21 cellular contexts compared by ENCODE assay signal in genomic region chr20:51803157-51803854, GRCh38. TPM values are rescaled to one million over a fixed set of nuclear protein-coding genes. Genes with fewer than 3 reads are reported as not detected.
A peak's percentile ranks its signal among the peaks of the same experiment; 100 is the strongest.
DNase-seq lines count a peak whose midpoint lies in the region; ATAC-seq, FAIRE-seq and TF ChIP-seq lines count a peak whose summit lies in the region.
"Had no signal": no experiment of that assay in that cellular context is flagged by ENCODE, and none has a peak within 500 bp of the region (broad histone marks: within the 10 kb centered on the region; RNA-seq: fewer than 3 reads in every experiment).

No MANE protein-coding gene starts in this region.

- no peak overlapping the region for H2AFZ ChIP-seq in astrocyte (ENCODE audit: low read depth, low read length)

- no peaks in the 10 kb centered on the region for H3K36me3 ChIP-seq in astrocyte (ENCODE audit: insufficient read depth, low read length)
- H3K36me3 ChIP-seq: lower lobe of right lung, SJCRH30 had no signal

- peaks cover 3% of the 10 kb centered on the region for H3K27me3 ChIP-seq in astrocyte (ENCODE audit: insufficient read depth, low read length)

- H3K27ac ChIP-seq in astrocyte (ENCODE audit: low read depth, low read length), result peak overlapping the region; percentile 32
- H3K27ac ChIP-seq: lower lobe of right lung, SJCRH30 had no signal

- H3K4me2 ChIP-seq in astrocyte (ENCODE audit: low read length), result peak overlapping the region; percentile 92

- ATAC-seq in natural killer cell (no peak), left cardiac atrium (no peak)
- no peak for ATAC-seq in natural killer cell treated with Interleukin-12 subunit alpha and Interleukin-12 subunit beta and Interleukin-15 and Interleukin-18, amount 100 ng/mL, for 72 hours
- ATAC-seq: activated CD4-positive, alpha-beta T cell treated with anti-CD3 and anti-CD28 coated beads for 36 hours; HCT116; lower lobe of right lung; sciatic nerve had no signal

- H3K4me3 ChIP-seq in astrocyte (ENCODE audit: insufficient read depth, low read depth, low read length), result no peak overlapping the region
- H3K4me3 ChIP-seq: body of pancreas, lower lobe of right lung, SJCRH30 had no signal

- H3K9ac ChIP-seq in astrocyte (ENCODE audit: low read length), result peak overlapping the region; percentile 67

- H3K27ac Mint-ChIP-seq in natural killer cell (no peak overlapping the region), astrocyte (ENCODE audit: unreplicated experiment) (no peak overlapping the region)
- no peak overlapping the region for H3K27ac Mint-ChIP-seq in natural killer cell treated with Interleukin-12 subunit alpha and Interleukin-12 subunit beta and Interleukin-15 and Interleukin-18, amount 100 ng/mL, for 72 hours
- H3K27ac Mint-ChIP-seq: activated CD4-positive, alpha-beta T cell treated with anti-CD3 and anti-CD28 coated beads for 36 hours; activated naive CD4-positive, alpha-beta T cell treated with anti-CD3 and anti-CD28 coated beads for 36 hours; CD4-positive, alpha-beta memory T cell had no signal

- no peaks in the 10 kb centered on the region for H3K9me3 ChIP-seq in astrocyte (ENCODE audit: insufficient read depth, low read depth, low read length)
- H3K9me3 ChIP-seq: body of pancreas, lower lobe of right lung, SJCRH30 had no signal

- no peaks in the 10 kb centered on the region for H3K79me2 ChIP-seq in astrocyte (ENCODE audit: insufficient read depth, low read length)

- H3K9me3 Mint-ChIP-seq in natural killer cell (no peaks in the 10 kb centered on the region), astrocyte (ENCODE audit: unreplicated experiment) (no peaks in the 10 kb centered on the region)
- H3K9me3 Mint-ChIP-seq in natural killer cell treated with Interleukin-12 subunit alpha and Interleukin-12 subunit beta and Interleukin-15 and Interleukin-18, amount 100 ng/mL, for 72 hours, result no peaks in the 10 kb centered on the region
- H3K9me3 Mint-ChIP-seq: activated naive CD4-positive, alpha-beta T cell treated with anti-CD3 and anti-CD28 coated beads for 36 hours; CD4-positive, alpha-beta memory T cell had no signal

- no peaks in the 10 kb centered on the region for H3K36me3 Mint-ChIP-seq in natural killer cell
- no peaks in the 10 kb centered on the region for H3K36me3 Mint-ChIP-seq in natural killer cell treated with Interleukin-12 subunit alpha and Interleukin-12 subunit beta and Interleukin-15 and Interleukin-18, amount 100 ng/mL, for 72 hours
- no peaks in the 10 kb centered on the region for H3K36me3 Mint-ChIP-seq in astrocyte (ENCODE audit: low read depth, unreplicated experiment)
- H3K36me3 Mint-ChIP-seq: CD4-positive, alpha-beta memory T cell had no signal

- TF ChIP-seq CTCF in natural killer cell (IDR thresholded peaks at IDR 0.05), result no peak
- TF ChIP-seq CTCF in astrocyte (IDR thresholded peaks at IDR 0.05; ENCODE audit: insufficient read depth, low read depth, low read length), result no peak

- H3K4me3 Mint-ChIP-seq in natural killer cell (peak overlapping the region; percentile 65), astrocyte (ENCODE audit: unreplicated experiment) (peak overlapping the region; percentile 93)
- no peak overlapping the region for H3K4me3 Mint-ChIP-seq in natural killer cell treated with Interleukin-12 subunit alpha and Interleukin-12 subunit beta and Interleukin-15 and Interleukin-18, amount 100 ng/mL, for 72 hours
- H3K4me3 Mint-ChIP-seq: activated CD4-positive, alpha-beta T cell treated with anti-CD3 and anti-CD28 coated beads for 36 hours; activated naive CD4-positive, alpha-beta T cell treated with anti-CD3 and anti-CD28 coated beads for 36 hours; CD4-positive, alpha-beta memory T cell had no signal

- no peak for FAIRE-seq in astrocyte (lab: Jason Lieb, UNC)

- DNase-seq in natural killer cell (no peak), astrocyte (ENCODE audit: low read depth) (peak; percentile 66), kidney tubule cell (ENCODE audit: low spot score) (peak; percentile 21), hepatic stellate cell (ENCODE audit: low spot score) (no peak), left cardiac atrium (no peak), NCI-H146 (lab: John Stamatoyannopoulos, UW) (no peak)
- DNase-seq in natural killer cell treated with Interleukin-12 subunit alpha and Interleukin-12 subunit beta and Interleukin-15 and Interleukin-18, amount 100 ng/mL, for 72 hours (ENCODE audit: low spot score), result no peak
- DNase-seq in effector CD4-positive, alpha-beta T cell, result no peak
- DNase-seq: activated CD4-positive, alpha-beta T cell treated with anti-CD3 and anti-CD28 coated beads for 36 hours; activated naive CD4-positive, alpha-beta T cell treated with anti-CD3 and anti-CD28 coated beads for 36 hours; CD4-positive, alpha-beta memory T cell; Kasumi-1; lower lobe of right lung; NCI-H1417; NCI-H2171 treated with DMSO at 0.1 percent for 48 hours; SJCRH30; stimulated activated CD4-positive, alpha-beta T cell treated with anti-CD3 and anti-CD28 coated beads, Interleukin-2, amount 100 ng/mL, for 48 hours; T-helper 9 cell had no signal

- H4K20me1 ChIP-seq in astrocyte (ENCODE audit: insufficient read depth, low read length), result no peaks in the 10 kb centered on the region

- peaks cover 20% of the 10 kb centered on the region for H3K4me1 ChIP-seq in astrocyte (ENCODE audit: insufficient read depth, low read length)
- H3K4me1 ChIP-seq: SJCRH30 had no signal

- H3K4me1 Mint-ChIP-seq in natural killer cell (peaks cover 12 to 20% of the 10 kb centered on the region in 2 donors), astrocyte (ENCODE audit: low read depth, unreplicated experiment) (peaks cover 11% of the 10 kb centered on the region)
- H3K4me1 Mint-ChIP-seq in natural killer cell treated with Interleukin-12 subunit alpha and Interleukin-12 subunit beta and Interleukin-15 and Interleukin-18, amount 100 ng/mL, for 72 hours (ENCODE audit: low read depth in 2 of 2), result peaks cover 5 to 18% of the 10 kb centered on the region in 2 donors

- H3K27me3 Mint-ChIP-seq in natural killer cell (ENCODE audit: low read depth in 2 of 2) (peaks cover 0 to 32% of the 10 kb centered on the region in 2 donors), astrocyte (ENCODE audit: low read depth, unreplicated experiment) (no peaks in the 10 kb centered on the region)
- H3K27me3 Mint-ChIP-seq in natural killer cell treated with Interleukin-12 subunit alpha and Interleukin-12 subunit beta and Interleukin-15 and Interleukin-18, amount 100 ng/mL, for 72 hours, result peaks cover 3 to 22% of the 10 kb centered on the region in 2 donors

- intact Hi-C loops in natural killer cell (cut with micrococcal nuclease), result no loop called here
- intact Hi-C loops in left cardiac atrium (cut with DNase I), result no loop called here

RNA-seq across cellular contexts. Expression of gene SALL4, which starts 1.0 kb away (rescaled TPM):
- total RNA-seq in natural killer cell (1 to 10 TPM in 1 of 3 donors, under 1 TPM in 2; 0.33 to 2.9 (median 0.42) TPM), astrocyte (15.0 and 21.7 TPM in 2 replicates), left cardiac atrium (under 1 TPM; 0.09 to 0.13 TPM)
- total RNA-seq in natural killer cell treated with Interleukin-12 subunit alpha and Interleukin-12 subunit beta and Interleukin-15 and Interleukin-18, amount 100 ng/mL, for 72 hours, result 1 to 10 TPM in 1 of 2 donors, not detected in 1; 2.0 TPM
- total RNA-seq: activated naive CD4-positive, alpha-beta T cell treated with anti-CD3 and anti-CD28 coated beads for 36 hours; SJCRH30 had no signal

RNA-seq across cellular contexts. Expression of gene ATP9A, which starts 35.1 kb away (rescaled TPM):
- total RNA-seq in natural killer cell (10 to 100 TPM in 1 of 3 donors, 1 to 10 TPM in 2; 1.4 to 46.8 (median 1.9) TPM), astrocyte (12.9 and 13.5 TPM in 2 replicates), left cardiac atrium (10 to 100 TPM; 27.6 to 28.0 TPM)
- 10 to 100 TPM in 1 of 2 donors, 1 to 10 TPM in 1; 1.4 to 18.9 TPM for total RNA-seq in natural killer cell treated with Interleukin-12 subunit alpha and Interleukin-12 subunit beta and Interleukin-15 and Interleukin-18, amount 100 ng/mL, for 72 hours

Comparison
In these comparisons a context has a peak if more than half of its experiments do, and no peak if none do; other contexts are left out.
1. DNase-seq: peak in astrocyte (single experiment) and kidney tubule cell (single experiment); none in natural killer cell (single experiment), natural killer cell treated with Interleukin-12 subunit alpha and Interleukin-12 subunit beta and Interleukin-15 and Interleukin-18, amount 100 ng/mL, for 72 hours (single experiment), hepatic stellate cell (single experiment), left cardiac atrium (single experiment), effector CD4-positive, alpha-beta T cell (single experiment) and NCI-H146 (single experiment).